Comparison of ENCODE assay signal across 17 cellular contexts in the genomic region with DNA sequence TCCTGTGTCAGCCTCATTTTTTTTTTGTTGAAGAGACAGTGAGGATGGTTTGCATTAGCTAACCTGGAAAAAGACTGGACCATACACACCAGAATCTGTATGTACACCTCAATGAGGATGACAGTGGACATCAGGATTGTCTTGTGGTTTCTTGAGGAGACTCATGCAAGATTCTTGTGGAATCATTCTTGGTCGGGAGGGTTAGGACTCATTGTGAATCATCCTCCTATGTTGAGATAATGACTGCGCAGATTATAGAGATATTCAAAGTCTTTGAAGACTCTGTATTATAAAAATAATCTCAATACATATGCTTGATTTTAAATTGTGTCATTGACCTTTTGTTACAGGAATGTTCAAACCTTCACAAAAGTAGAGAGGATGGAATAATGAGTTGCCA. TPM values are rescaled to one million over a fixed set of nuclear protein-coding genes. Genes with fewer than 3 reads are reported as not detected.
DNase-seq lines count a peak whose midpoint lies in the region; ATAC-seq and TF ChIP-seq lines count a peak whose summit lies in the region.
"Had no signal": no experiment of that assay in that cellular context is flagged by ENCODE, and none has a peak within 500 bp of the region (broad histone marks: within the 10 kb centered on the region; RNA-seq: fewer than 3 reads in every experiment).

No MANE protein-coding gene starts in this region.

- no peaks in the 10 kb centered on the region for H3K36me3 ChIP-seq in heart right ventricle
- H3K36me3 ChIP-seq: tibial nerve had no signal

- peaks cover 0 to 6% (median 0%) of the 10 kb centered on the region in 7 donors for H3K27me3 ChIP-seq in heart right ventricle
- H3K27me3 ChIP-seq: tibial nerve had no signal

- H3K4me1 Mint-ChIP-seq in natural killer cell treated with Interleukin-12 subunit alpha and Interleukin-12 subunit beta and Interleukin-15 and Interleukin-18, amount 100 ng/mL, for 72 hours (ENCODE audit: low read depth in 2 of 2): peaks cover 16 to 19% of the 10 kb centered on the region in 2 donors
- H3K4me1 Mint-ChIP-seq in natural killer cell: peaks cover 21 to 24% of the 10 kb centered on the region in 2 donors

- peak overlapping the region; percentile 15 for H3K4me3 Mint-ChIP-seq in natural killer cell treated with Interleukin-12 subunit alpha and Interleukin-12 subunit beta and Interleukin-15 and Interleukin-18, amount 100 ng/mL, for 72 hours
- H3K4me3 Mint-ChIP-seq in natural killer cell: no peak overlapping the region
- H3K4me3 Mint-ChIP-seq: activated CD4-positive, alpha-beta memory T cell treated with anti-CD3 and anti-CD28 coated beads, Interleukin-2, amount 10 ng/mL, durations not matched to agents 7 days and 5 days had no signal

- intact Hi-C loops in natural killer cell (cut with micrococcal nuclease) (no loop called here), heart right ventricle (cut with DNase I) (no loop called here), cardiac septum (cut with DNase I) (no loop called here)

- no peaks in the 10 kb centered on the region for H3K9me3 Mint-ChIP-seq in natural killer cell treated with Interleukin-12 subunit alpha and Interleukin-12 subunit beta and Interleukin-15 and Interleukin-18, amount 100 ng/mL, for 72 hours
- no peaks in the 10 kb centered on the region for H3K9me3 Mint-ChIP-seq in natural killer cell
- H3K9me3 Mint-ChIP-seq: activated CD4-positive, alpha-beta memory T cell treated with anti-CD3 and anti-CD28 coated beads, Interleukin-2, amount 10 ng/mL, durations not matched to agents 7 days and 5 days had no signal

- H3K27me3 Mint-ChIP-seq in natural killer cell treated with Interleukin-12 subunit alpha and Interleukin-12 subunit beta and Interleukin-15 and Interleukin-18, amount 100 ng/mL, for 72 hours: no peaks in the 10 kb centered on the region
- peaks cover 0 to 4% of the 10 kb centered on the region in 2 donors for H3K27me3 Mint-ChIP-seq in natural killer cell (ENCODE audit: low read depth in 2 of 2)

- no peaks in the 10 kb centered on the region for H3K9me3 ChIP-seq in heart right ventricle
- H3K9me3 ChIP-seq: tibial nerve had no signal

- in situ Hi-C loops in KBM-7 (cut with MboI; ENCODE audit: low pct_unique_long_range_greater_than_20kb, low sequenced_read_pairs): no loop called here

- H3K27ac ChIP-seq in heart right ventricle: no peak overlapping the region
- H3K27ac ChIP-seq: coronary artery, tibial nerve had no signal

- peak overlapping the region; percentile 50 to 69 for H3K27ac Mint-ChIP-seq in natural killer cell treated with Interleukin-12 subunit alpha and Interleukin-12 subunit beta and Interleukin-15 and Interleukin-18, amount 100 ng/mL, for 72 hours
- no peak overlapping the region for H3K27ac Mint-ChIP-seq in natural killer cell
- H3K27ac Mint-ChIP-seq: activated CD4-positive, alpha-beta memory T cell treated with anti-CD3 and anti-CD28 coated beads, Interleukin-2, amount 10 ng/mL, durations not matched to agents 7 days and 5 days had no signal

- WGBS in heart right ventricle, 2 donors: 80 to 85% methylated on average over 2 of the region's 2 CpGs

- no peak for TF ChIP-seq CTCF in natural killer cell (IDR thresholded peaks at IDR 0.05)
- TF ChIP-seq CTCF in fibroblast of pulmonary artery (IDR thresholded peaks at IDR 0.05; ENCODE audit: low read length, missing control alignments): no peak
- TF ChIP-seq CTCF in heart right ventricle (IDR thresholded peaks at IDR 0.05): no peak

- H3K4me3 ChIP-seq in fibroblast of pulmonary artery (replicated peaks; ENCODE audit: low read depth, low read length) (no peak overlapping the region), heart right ventricle (no peak overlapping the region)
- H3K4me3 ChIP-seq: coronary artery, tibial nerve had no signal

- DNase-seq in natural killer cell treated with Interleukin-12 subunit alpha and Interleukin-12 subunit beta and Interleukin-15 and Interleukin-18, amount 100 ng/mL, for 72 hours (ENCODE audit: low spot score): no peak
- DNase-seq in natural killer cell (no peak), fibroblast of pulmonary artery (ENCODE audit: low read depth) (peak; percentile 57), KBM-7 (no peak), germinal center (ENCODE audit: low spot score) (no peak), heart right ventricle (no peak), cardiac septum (ENCODE audit: low spot score) (no peak)
- DNase-seq: 8988T; activated CD4-positive, alpha-beta memory T cell treated with anti-CD3 and anti-CD28 coated beads, Interleukin-2, amount 10 ng/mL, durations not matched to agents 7 days and 5 days; activated naive CD4-positive, alpha-beta T cell treated with Interleukin-2 at 50 U/mL for 16 hours; DMS153; glutamatergic neuron; KG1; NCI-H2107 had no signal

- no peaks in the 10 kb centered on the region for H3K36me3 Mint-ChIP-seq in natural killer cell treated with Interleukin-12 subunit alpha and Interleukin-12 subunit beta and Interleukin-15 and Interleukin-18, amount 100 ng/mL, for 72 hours
- H3K36me3 Mint-ChIP-seq in natural killer cell: no peaks in the 10 kb centered on the region

- H3K4me1 ChIP-seq in heart right ventricle: no peaks in the 10 kb centered on the region
- H3K4me1 ChIP-seq: tibial nerve had no signal

- ATAC-seq in natural killer cell treated with Interleukin-12 subunit alpha and Interleukin-12 subunit beta and Interleukin-15 and Interleukin-18, amount 100 ng/mL, for 72 hours: no peak
- ATAC-seq in natural killer cell (no peak), SK-N-SH treated with all-trans-retinoic acid at 6 μM for 48 hours (peak; percentile 90), heart right ventricle (no peak)

TF ChIP-seq in SK-N-SH treated with all-trans-retinoic acid at 6 μM for 48 hours, 23 proteins besides CTCF, POLR2A, EP300 and RAD21:
- no peak for TF ChIP-seq ZNF70 (CRISPR knock-in tag; IDR thresholded peaks at IDR 0.05)
- no peak for TF ChIP-seq CSDC2 (CRISPR knock-in tag; IDR thresholded peaks at IDR 0.05)
- no peak for TF ChIP-seq TCF4 (CRISPR knock-in tag; IDR thresholded peaks at IDR 0.05; ENCODE audit: borderline replicate concordance)
- TF ChIP-seq PPARA (CRISPR knock-in tag; IDR thresholded peaks at IDR 0.05; ENCODE audit: borderline replicate concordance): no peak
- TF ChIP-seq, protein P1, sequence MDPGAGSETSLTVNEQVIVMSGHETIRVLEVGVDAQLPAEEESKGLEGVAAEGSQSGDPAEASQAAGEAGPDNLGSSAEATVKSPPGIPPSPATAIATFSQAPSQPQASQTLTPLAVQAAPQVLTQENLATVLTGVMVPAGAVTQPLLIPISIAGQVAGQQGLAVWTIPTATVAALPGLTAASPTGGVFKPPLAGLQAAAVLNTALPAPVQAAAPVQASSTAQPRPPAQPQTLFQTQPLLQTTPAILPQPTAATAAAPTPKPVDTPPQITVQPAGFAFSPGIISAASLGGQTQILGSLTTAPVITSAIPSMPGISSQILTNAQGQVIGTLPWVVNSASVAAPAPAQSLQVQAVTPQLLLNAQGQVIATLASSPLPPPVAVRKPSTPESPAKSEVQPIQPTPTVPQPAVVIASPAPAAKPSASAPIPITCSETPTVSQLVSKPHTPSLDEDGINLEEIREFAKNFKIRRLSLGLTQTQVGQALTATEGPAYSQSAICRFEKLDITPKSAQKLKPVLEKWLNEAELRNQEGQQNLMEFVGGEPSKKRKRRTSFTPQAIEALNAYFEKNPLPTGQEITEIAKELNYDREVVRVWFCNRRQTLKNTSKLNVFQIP (CRISPR knock-in tag; IDR thresholded peaks at IDR 0.05; ENCODE audit: borderline replicate concordance, low read depth): no peak
- no peak for TF ChIP-seq GLIS3 (CRISPR knock-in tag; IDR thresholded peaks at IDR 0.05)
- no peak for TF ChIP-seq ZFP30 (CRISPR knock-in tag; IDR thresholded peaks at IDR 0.05)
- no peak for TF ChIP-seq SNAI2 (CRISPR knock-in tag; IDR thresholded peaks at IDR 0.05)
- TF ChIP-seq ZFP3 (CRISPR knock-in tag; IDR thresholded peaks at IDR 0.05): no peak
- no peak for TF ChIP-seq ARNTL (CRISPR knock-in tag; IDR thresholded peaks at IDR 0.05; ENCODE audit: borderline replicate concordance, low read depth)
- no peak for TF ChIP-seq ZNF8 (CRISPR knock-in tag; IDR thresholded peaks at IDR 0.05)
- no peak for TF ChIP-seq ZC3H10 (CRISPR knock-in tag; IDR thresholded peaks at IDR 0.05)
- TF ChIP-seq, protein P2, sequence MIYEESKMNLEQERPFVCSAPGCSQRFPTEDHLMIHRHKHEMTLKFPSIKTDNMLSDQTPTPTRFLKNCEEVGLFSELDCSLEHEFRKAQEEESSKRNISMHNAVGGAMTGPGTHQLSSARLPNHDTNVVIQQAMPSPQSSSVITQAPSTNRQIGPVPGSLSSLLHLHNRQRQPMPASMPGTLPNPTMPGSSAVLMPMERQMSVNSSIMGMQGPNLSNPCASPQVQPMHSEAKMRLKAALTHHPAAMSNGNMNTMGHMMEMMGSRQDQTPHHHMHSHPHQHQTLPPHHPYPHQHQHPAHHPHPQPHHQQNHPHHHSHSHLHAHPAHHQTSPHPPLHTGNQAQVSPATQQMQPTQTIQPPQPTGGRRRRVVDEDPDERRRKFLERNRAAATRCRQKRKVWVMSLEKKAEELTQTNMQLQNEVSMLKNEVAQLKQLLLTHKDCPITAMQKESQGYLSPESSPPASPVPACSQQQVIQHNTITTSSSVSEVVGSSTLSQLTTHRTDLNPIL (CRISPR knock-in tag; IDR thresholded peaks at IDR 0.05; ENCODE audit: low read depth): no peak
- no peak for TF ChIP-seq BACH2 (CRISPR knock-in tag; IDR thresholded peaks at IDR 0.05; ENCODE audit: borderline replicate concordance)
- TF ChIP-seq RARB (CRISPR knock-in tag; IDR thresholded peaks at IDR 0.05): no peak
- TF ChIP-seq ISL1 (CRISPR knock-in tag; IDR thresholded peaks at IDR 0.05): no peak
TF ChIP-seq in SK-N-SH treated with all-trans-retinoic acid at 6 μM for 48 hours: peak in this region for 0.

RNA-seq across cellular contexts. Expression of a gene that starts 49.1 kb away (rescaled TPM):
- 100 to 1,000 TPM; 334 to 378 TPM for total RNA-seq in natural killer cell treated with Interleukin-12 subunit alpha and Interleukin-12 subunit beta and Interleukin-15 and Interleukin-18, amount 100 ng/mL, for 72 hours
- total RNA-seq in natural killer cell (100 to 1,000 TPM; 181 to 213 (median 182) TPM), heart right ventricle (10 to 100 TPM in 1 of 10 donors, 1 to 10 TPM in 7, under 1 TPM in 2; 0.77 to 18.9 (median 1.4) TPM), cardiac septum (2.6 TPM)
- 1 to 10 TPM in 1 of 2 donors, under 1 TPM in 1; 0.88 to 1.0 TPM for polyA plus RNA-seq in heart right ventricle

Comparison
In these comparisons a context has a peak if more than half of its experiments do, and no peak if none do; other contexts are left out.
1. H3K27ac Mint-ChIP-seq: peak in natural killer cell treated with Interleukin-12 subunit alpha and Interleukin-12 subunit beta and Interleukin-15 and Interleukin-18, amount 100 ng/mL, for 72 hours (2 of 2); none in natural killer cell (0 of 2).
2. RNA of a gene that starts 49.1 kb away (total RNA-seq): 334 to 378 TPM in natural killer cell treated with Interleukin-12 subunit alpha and Interleukin-12 subunit beta and Interleukin-15 and Interleukin-18, amount 100 ng/mL, for 72 hours and 181 to 213 TPM in natural killer cell; 2.6 TPM in cardiac septum (single experiment) and 0.77 to 18.9 TPM in heart right ventricle; every median in the first group is over 4 times any median in the second.